7 cellular contexts compared by ENCODE assay signal in genomic region chrY:13520474-13520873, GRCh38. TPM values are rescaled to one million over a fixed set of nuclear protein-coding genes. Genes with fewer than 3 reads are reported as not detected.
"Had no signal": no experiment of that assay in that cellular context is flagged by ENCODE, and none has a peak within 500 bp of the region (broad histone marks: within the 10 kb centered on the region; RNA-seq: fewer than 3 reads in every experiment).

No MANE protein-coding gene starts in this region.

- ATAC-seq: GM23338, K562 had no signal

- H3K4me1 Mint-ChIP-seq: GM23338, H9 had no signal

- DNase-seq: H9, HCEC 1CT, IMR-90, KG1 had no signal

- H3K9me3 Mint-ChIP-seq: H9 had no signal

- H3K27ac Mint-ChIP-seq: GM23338, H9 had no signal

- H3K4me3 Mint-ChIP-seq: GM23338, H9 had no signal

RNA-seq across cellular contexts. Expression of gene UTY, which starts 40.6 kb away (rescaled TPM):
- total RNA-seq: H9, HT-29, IMR-90 had no signal
